ENCODE assay signal across 8 cellular contexts in genomic region chr22:23069502-23070357, GRCh38. TPM values are rescaled to one million over a fixed set of nuclear protein-coding genes. Genes with fewer than 3 reads are reported as not detected.
A peak's percentile ranks its signal among the peaks of the same experiment; 100 is the strongest.
DNase-seq lines count a peak whose midpoint lies in the region; ATAC-seq and TF ChIP-seq lines count a peak whose summit lies in the region.

No MANE protein-coding gene starts in this region.

- H3K27me3 Mint-ChIP-seq in CD14-positive monocyte (ENCODE audit: low read depth in 3 of 3) (peaks cover 38 to 55% (median 43%) of the 10 kb centered on the region in 3 donors), natural killer cell (ENCODE audit: low read depth in 2 of 2) (peaks cover 0 to 13% of the 10 kb centered on the region in 2 donors)
- H3K27me3 Mint-ChIP-seq in stimulated activated memory B cell treated with anti-CD40 and anti-IgM and Interleukin-4, amounts not matched to agents 10 μg/mL and 1 μg/mL and 100 μg/mL, for 72 hours, result peaks cover 31% of the 10 kb centered on the region

- ATAC-seq in GM21367 (IDR thresholded peaks at IDR 0.05; ENCODE audit: unreplicated experiment) (peak; percentile 61), natural killer cell (peak; percentile 97 to 98 (median 97))
- peak; percentile 96 for ATAC-seq in stimulated activated memory B cell treated with anti-CD40 and anti-IgM and Interleukin-4, amounts not matched to agents 10 μg/mL and 1 μg/mL and 100 μg/mL, for 72 hours

- peaks cover 0 to 6% (median 4%) of the 10 kb centered on the region in 7 donors for H3K9me3 Mint-ChIP-seq in CD14-positive monocyte
- no peaks in the 10 kb centered on the region for H3K9me3 Mint-ChIP-seq in natural killer cell
- H3K9me3 Mint-ChIP-seq in stimulated activated memory B cell treated with anti-CD40 and anti-IgM and Interleukin-4, amounts not matched to agents 10 μg/mL and 1 μg/mL and 100 μg/mL, for 72 hours, result no peaks in the 10 kb centered on the region

- intact Hi-C loops in CD14-positive monocyte (cut with micrococcal nuclease), result loop anchor here in 1 of 2 donors (5.0 kb wide), 1 partner anchor 78 kb away; the partner anchor contains the start of gene RAB36
- intact Hi-C loops in natural killer cell (cut with micrococcal nuclease), result loop anchor here (5.0 kb wide), 1 partner anchor 68 kb away; no protein-coding TSS in a partner anchor

- H3K4me3 Mint-ChIP-seq in CD14-positive monocyte (peak overlapping the region; percentile 81 to 91), natural killer cell (peak overlapping the region; percentile 87)
- H3K4me3 Mint-ChIP-seq in stimulated activated memory B cell treated with anti-CD40 and anti-IgM and Interleukin-4, amounts not matched to agents 10 μg/mL and 1 μg/mL and 100 μg/mL, for 72 hours, result peak overlapping the region; percentile 88

- peaks cover 8% of the 10 kb centered on the region for H3K4me1 Mint-ChIP-seq in CD14-positive monocyte
- peaks cover 20 to 34% of the 10 kb centered on the region in 2 donors for H3K4me1 Mint-ChIP-seq in natural killer cell
- H3K4me1 Mint-ChIP-seq in stimulated activated memory B cell treated with anti-CD40 and anti-IgM and Interleukin-4, amounts not matched to agents 10 μg/mL and 1 μg/mL and 100 μg/mL, for 72 hours, result peaks cover 33% of the 10 kb centered on the region

- DNase-seq in CD14-positive monocyte (ENCODE audit: low spot score) (peak; percentile 89), RPMI8226 (peak; percentile 96), fibroblast of pulmonary artery (ENCODE audit: low read depth) (peak; percentile 85), natural killer cell (peak; percentile 95)
- DNase-seq in Jurkat, Clone E6-1 (ENCODE audit: low read depth, low spot score), result peak; percentile 71
- DNase-seq in activated T-helper 9 cell treated with anti-CD3 and anti-CD28 coated beads, Interleukin-2, amount 50 U/mL, for 16 hours (ENCODE audit: low read depth), result peak; percentile 83

- H3K4me3 ChIP-seq in Jurkat, Clone E6-1 (ENCODE audit: low read length), result peak overlapping the region; percentile 50
- peak overlapping the region; percentile 55 for H3K4me3 ChIP-seq in fibroblast of pulmonary artery (replicated peaks; ENCODE audit: low read depth, low read length)

- H3K27ac Mint-ChIP-seq in CD14-positive monocyte (peak overlapping the region in 4 of 7 donors; percentile 27 to 68 (median 49)), natural killer cell (peak overlapping the region in 1 of 2 donors; percentile 76)
- no peak overlapping the region for H3K27ac Mint-ChIP-seq in stimulated activated memory B cell treated with anti-CD40 and anti-IgM and Interleukin-4, amounts not matched to agents 10 μg/mL and 1 μg/mL and 100 μg/mL, for 72 hours

- TF ChIP-seq CTCF in CD14-positive monocyte (IDR thresholded peaks at IDR 0.05) (no peak), fibroblast of pulmonary artery (IDR thresholded peaks at IDR 0.05; ENCODE audit: low read length, missing control alignments) (no peak), natural killer cell (IDR thresholded peaks at IDR 0.05) (no peak)

- H3K36me3 Mint-ChIP-seq in CD14-positive monocyte, result peaks cover 0 to 3% of the 10 kb centered on the region in 2 donors
- H3K36me3 Mint-ChIP-seq in natural killer cell, result no peaks in the 10 kb centered on the region
- no peaks in the 10 kb centered on the region for H3K36me3 Mint-ChIP-seq in stimulated activated memory B cell treated with anti-CD40 and anti-IgM and Interleukin-4, amounts not matched to agents 10 μg/mL and 1 μg/mL and 100 μg/mL, for 72 hours

RNA-seq across cellular contexts. Expression of gene GNAZ, which starts 0.6 kb away (rescaled TPM):
- polyA plus RNA-seq in CD14-positive monocyte, result under 1 TPM in 1 of 2 donors, not detected in 1; 0.04 TPM
- polyA plus RNA-seq in Jurkat, Clone E6-1 (2012; ENCODE audit: insufficient read depth, insufficient read length), result 4.0 TPM
- total RNA-seq in natural killer cell, result 1 to 10 TPM; 4.5 to 7.5 (median 5.6) TPM

Comparison
In these comparisons a context has a peak if more than half of its experiments do, and no peak if none do; other contexts are left out.
1. Peak in every context shown above with its lines: DNase-seq, ATAC-seq and H3K4me3 ChIP-seq.